ENCODE assay signal across 11 cellular contexts in genomic region chr3:46966811-46967210, GRCh38. TPM values are rescaled to one million over a fixed set of nuclear protein-coding genes. Genes with fewer than 3 reads are reported as not detected.
DNase-seq lines count a peak whose midpoint lies in the region; ATAC-seq and TF ChIP-seq lines count a peak whose summit lies in the region.
"Had no signal": no experiment of that assay in that cellular context is flagged by ENCODE, and none has a peak within 500 bp of the region (broad histone marks: within the 10 kb centered on the region; RNA-seq: fewer than 3 reads in every experiment).

No MANE protein-coding gene starts in this region.

- H3K9me3 Mint-ChIP-seq in activated naive CD4-positive, alpha-beta T cell treated with anti-CD3 and anti-CD28 coated beads, Interleukin-2, amount 50 U/mL, for 72 hours = no peaks in the 10 kb centered on the region
- H3K9me3 Mint-ChIP-seq in activated naive CD4-positive, alpha-beta T cell treated with anti-CD3 and anti-CD28 coated beads for 36 hours = no peaks in the 10 kb centered on the region
- no peaks in the 10 kb centered on the region for H3K9me3 Mint-ChIP-seq in activated CD8-positive, alpha-beta T cell treated with anti-CD3 and anti-CD28 coated beads, Interleukin-2, amount 10 ng/mL, durations not matched to agents 7 days and 5 days (ENCODE audit: insufficient read depth)

- in situ Hi-C loops in ACHN (cut with HindIII; ENCODE audit: low pct_ligation_motif_present, low pct_unique_long_range_greater_than_20kb, low sequenced_read_pairs) = no loop called here

- H3K4me3 ChIP-seq in lung = no peak overlapping the region
- peak overlapping the region; percentile 23 for H3K4me3 ChIP-seq in upper lobe of right lung
- no peak overlapping the region for H3K4me3 ChIP-seq in ascending aorta

- ATAC-seq in activated naive CD4-positive, alpha-beta T cell treated with anti-CD3 and anti-CD28 coated beads, Interleukin-2, amount 50 U/mL, for 72 hours = peak in 1 of 2 donors; percentile 46
- peak; percentile 58 for ATAC-seq in activated CD8-positive, alpha-beta T cell treated with anti-CD3 and anti-CD28 coated beads, Interleukin-2, amount 10 ng/mL, durations not matched to agents 7 days and 5 days
- ATAC-seq in lung (ENCODE audit: insufficient read depth, low FRiP score) (no peak), upper lobe of right lung (no peak)

- H3K36me3 ChIP-seq in lung (ENCODE audit: control insufficient read depth in 2 of 2, insufficient read depth in 2 of 2, low read length in 2 of 2) (peaks cover 0 to 5% of the 10 kb centered on the region in 2 donors), upper lobe of right lung (no peaks in the 10 kb centered on the region), ascending aorta (peaks cover 0 to 5% of the 10 kb centered on the region in 2 donors)

- no peak for DNase-seq in activated naive CD4-positive, alpha-beta T cell treated with anti-CD3 and anti-CD28 coated beads, Interleukin-2, amount 50 U/mL, for 72 hours (ENCODE audit: low spot score in 2 of 2)
- DNase-seq in activated naive CD4-positive, alpha-beta T cell treated with anti-CD3 and anti-CD28 coated beads for 36 hours = no peak
- DNase-seq in activated CD8-positive, alpha-beta T cell treated with anti-CD3 and anti-CD28 coated beads, Interleukin-2, amount 10 ng/mL, durations not matched to agents 7 days and 5 days = no peak
- DNase-seq in lung (ENCODE audit: low spot score) (no peak), upper lobe of right lung (no peak), ascending aorta (ENCODE audit: low spot score in 2 of 2) (no peak), ACHN (no peak)
- no peak for DNase-seq in activated CD4-positive, CD25-positive, alpha-beta regulatory T cell treated with anti-CD3 and anti-CD28 coated beads, Interleukin-2, amount 50 U/mL, for 72 hours
- DNase-seq: midbrain, NCI-H2171, SIG-M5 had no signal

- H3K36me3 Mint-ChIP-seq in activated naive CD4-positive, alpha-beta T cell treated with anti-CD3 and anti-CD28 coated beads, Interleukin-2, amount 50 U/mL, for 72 hours = peaks cover 9 to 21% of the 10 kb centered on the region in 2 donors
- H3K36me3 Mint-ChIP-seq in activated naive CD4-positive, alpha-beta T cell treated with anti-CD3 and anti-CD28 coated beads for 36 hours (ENCODE audit: low read depth) = peaks cover 24% of the 10 kb centered on the region
- H3K36me3 Mint-ChIP-seq in activated CD8-positive, alpha-beta T cell treated with anti-CD3 and anti-CD28 coated beads, Interleukin-2, amount 10 ng/mL, durations not matched to agents 7 days and 5 days (ENCODE audit: low read depth) = peaks cover 62% of the 10 kb centered on the region

- CTCF ChIA-PET in activated naive CD4-positive, alpha-beta T cell treated with anti-CD3 and anti-CD28 coated beads for 36 hours (lab: Charles Lee) = interaction anchor here (0.6 to 1.6 kb wide), 3 partner anchors 11 to 99 kb away, joined by 3 read pairs; no protein-coding TSS in a partner anchor
- CTCF ChIA-PET in activated CD8-positive, alpha-beta T cell treated with anti-CD3 and anti-CD28 coated beads, Interleukin-2, amount 10 ng/mL, durations not matched to agents 7 days and 5 days (lab: Charles Lee) = interaction anchor here (0.9 to 2.7 kb wide), 5 partner anchors 8 to 44 kb away, joined by 3 to 12 read pairs (median 4); no protein-coding TSS in a partner anchor

- H3K9me3 ChIP-seq in lung (ENCODE audit: control insufficient read depth in 2 of 2, insufficient read depth in 1 of 2, low read length in 1 of 2) = no peaks in the 10 kb centered on the region
- H3K9me3 ChIP-seq in upper lobe of right lung = no peaks in the 10 kb centered on the region
- H3K9me3 ChIP-seq in ascending aorta = no peaks in the 10 kb centered on the region

- peaks cover 80% of the 10 kb centered on the region for H3K4me1 Mint-ChIP-seq in activated naive CD4-positive, alpha-beta T cell treated with anti-CD3 and anti-CD28 coated beads for 36 hours (ENCODE audit: low read depth)
- peaks cover 79% of the 10 kb centered on the region for H3K4me1 Mint-ChIP-seq in activated CD8-positive, alpha-beta T cell treated with anti-CD3 and anti-CD28 coated beads, Interleukin-2, amount 10 ng/mL, durations not matched to agents 7 days and 5 days (ENCODE audit: low read depth)

- WGBS in lung, 2 donors = 75 to 78% methylated on average over 5 of the region's 5 CpGs

- H3K27me3 Mint-ChIP-seq in activated naive CD4-positive, alpha-beta T cell treated with anti-CD3 and anti-CD28 coated beads for 36 hours (ENCODE audit: low read depth) = no peaks in the 10 kb centered on the region
- H3K27me3 Mint-ChIP-seq in activated CD8-positive, alpha-beta T cell treated with anti-CD3 and anti-CD28 coated beads, Interleukin-2, amount 10 ng/mL, durations not matched to agents 7 days and 5 days (ENCODE audit: low read depth) = no peaks in the 10 kb centered on the region

- H3K27ac ChIP-seq in lung (ENCODE audit: low read depth in 1 of 2, low read length in 1 of 2) (peak overlapping the region; percentile 7 to 26), upper lobe of right lung (peak overlapping the region; percentile 30), ascending aorta (no peak overlapping the region)

- H3K27me3 ChIP-seq in lung (ENCODE audit: control insufficient read depth, insufficient read depth) (no peaks in the 10 kb centered on the region), upper lobe of right lung (no peaks in the 10 kb centered on the region), ascending aorta (no peaks in the 10 kb centered on the region)

- H3K27ac Mint-ChIP-seq in activated naive CD4-positive, alpha-beta T cell treated with anti-CD3 and anti-CD28 coated beads, Interleukin-2, amount 50 U/mL, for 72 hours = peak overlapping the region; percentile 62 to 66
- no peak overlapping the region for H3K27ac Mint-ChIP-seq in activated naive CD4-positive, alpha-beta T cell treated with anti-CD3 and anti-CD28 coated beads for 36 hours
- peak overlapping the region; percentile 77 for H3K27ac Mint-ChIP-seq in activated CD8-positive, alpha-beta T cell treated with anti-CD3 and anti-CD28 coated beads, Interleukin-2, amount 10 ng/mL, durations not matched to agents 7 days and 5 days

- H3K4me1 ChIP-seq in lung (ENCODE audit: control insufficient read depth in 2 of 2, insufficient read depth in 2 of 2, low read length in 2 of 2) (peaks cover 43 to 45% of the 10 kb centered on the region in 2 donors), upper lobe of right lung (peaks cover 65% of the 10 kb centered on the region), ascending aorta (peaks cover 9 to 12% of the 10 kb centered on the region in 2 donors)

- POLR2A ChIA-PET in activated CD8-positive, alpha-beta T cell treated with anti-CD3 and anti-CD28 coated beads, Interleukin-2, amount 10 ng/mL, durations not matched to agents 7 days and 5 days (lab: Charles Lee) = interaction anchor here (1.1 to 2.2 kb wide), 3 partner anchors 10 to 21 kb away, joined by 3 to 7 read pairs (median 5); partner anchors contain the start of gene CCDC12

- TF ChIP-seq CTCF in lung (IDR thresholded peaks at IDR 0.05; ENCODE audit: control extremely low read depth, extremely low read depth) (no peak), upper lobe of right lung (IDR thresholded peaks at IDR 0.05) (no peak), ascending aorta (IDR thresholded peaks at IDR 0.05) (no peak)

- intact Hi-C loops in activated naive CD4-positive, alpha-beta T cell treated with anti-CD3 and anti-CD28 coated beads for 36 hours (cut with micrococcal nuclease) = no loop called here
- intact Hi-C loops in upper lobe of right lung (cut with DNase I) = no loop called here
- intact Hi-C loops in ascending aorta (cut with DNase I) = no loop called here

- H3K4me3 Mint-ChIP-seq in activated naive CD4-positive, alpha-beta T cell treated with anti-CD3 and anti-CD28 coated beads for 36 hours = no peak overlapping the region
- no peak overlapping the region for H3K4me3 Mint-ChIP-seq in activated CD8-positive, alpha-beta T cell treated with anti-CD3 and anti-CD28 coated beads, Interleukin-2, amount 10 ng/mL, durations not matched to agents 7 days and 5 days

RNA-seq across cellular contexts. Expression of gene CCDC12, which starts 9.7 kb away (rescaled TPM):
- total RNA-seq in activated naive CD4-positive, alpha-beta T cell treated with anti-CD3 and anti-CD28 coated beads, Interleukin-2, amount 50 U/mL, for 72 hours = 10 to 100 TPM; 49.3 to 55.2 TPM
- total RNA-seq in activated naive CD4-positive, alpha-beta T cell treated with anti-CD3 and anti-CD28 coated beads for 36 hours = 10 to 100 TPM; 37.6 to 43.0 TPM
- 10 to 100 TPM; 59.4 to 62.2 TPM for total RNA-seq in activated CD8-positive, alpha-beta T cell treated with anti-CD3 and anti-CD28 coated beads, Interleukin-2, amount 10 ng/mL, durations not matched to agents 7 days and 5 days
- total RNA-seq in lung = 10 to 100 TPM; 34.2 to 64.9 TPM
- 100 to 1,000 TPM in 1 of 2 donors, 10 to 100 TPM in 1; 75.2 to 129 TPM for polyA plus RNA-seq in lung
- 42.1 TPM for total RNA-seq in upper lobe of right lung
- 34.3 TPM for total RNA-seq in ascending aorta

RNA-seq across cellular contexts. Expression of gene NBEAL2, which starts 12.7 kb away (rescaled TPM):
- 100 to 1,000 TPM in 1 of 2 donors, 10 to 100 TPM in 1; 75.7 to 122 TPM for total RNA-seq in activated naive CD4-positive, alpha-beta T cell treated with anti-CD3 and anti-CD28 coated beads, Interleukin-2, amount 50 U/mL, for 72 hours
- 10 to 100 TPM; 85.0 to 92.4 TPM for total RNA-seq in activated naive CD4-positive, alpha-beta T cell treated with anti-CD3 and anti-CD28 coated beads for 36 hours
- 100 to 1,000 TPM; 206 to 212 TPM for total RNA-seq in activated CD8-positive, alpha-beta T cell treated with anti-CD3 and anti-CD28 coated beads, Interleukin-2, amount 10 ng/mL, durations not matched to agents 7 days and 5 days
- 100 to 1,000 TPM in 1 of 2 donors, 10 to 100 TPM in 1; 64.4 to 167 TPM for total RNA-seq in lung
- polyA plus RNA-seq in lung = 100 to 1,000 TPM; 105 to 191 TPM
- 116 TPM for total RNA-seq in upper lobe of right lung
- 70.2 TPM for total RNA-seq in ascending aorta

Comparison
In these comparisons a context has a peak if more than half of its experiments do, and no peak if none do; other contexts are left out.
1. H3K27ac ChIP-seq: peak in lung (2 of 2) and upper lobe of right lung (single experiment); none in ascending aorta (0 of 2).